Comparison of ENCODE assay signal across 8 cellular contexts in the genomic region with DNA sequence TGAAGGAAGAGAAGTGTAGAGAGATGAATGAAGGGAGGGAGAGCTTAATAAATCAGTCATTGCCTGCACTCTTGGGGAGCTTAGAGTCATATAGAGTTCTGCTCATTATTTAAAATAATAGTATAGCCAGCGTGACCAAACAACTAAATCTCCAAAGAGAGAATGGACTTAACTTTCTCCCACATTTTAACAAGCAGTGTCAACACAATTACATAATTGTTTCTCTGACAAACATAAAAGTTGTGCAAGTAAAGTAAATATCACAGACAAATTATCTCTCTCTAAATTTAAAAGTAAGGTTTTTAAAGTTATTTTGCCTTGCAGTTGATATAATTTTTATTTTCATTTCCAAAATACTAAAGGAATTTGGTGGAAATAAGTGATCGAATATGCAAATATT.
"Had no signal": no experiment of that assay in that cellular context is flagged by ENCODE, and none has a peak within 500 bp of the region (broad histone marks: within the 10 kb centered on the region; RNA-seq: fewer than 3 reads in every experiment).

No MANE protein-coding gene starts in this region.

- H3K4me3 ChIP-seq: GM12878 had no signal

- DNase-seq: GDM1, GF-D8 had no signal

- FAIRE-seq: G401.6, GM12878, GM12891, GM12892, GM18507, GM19239 had no signal

- ATAC-seq: GM12878 had no signal
